In genomic region chr5:87851603-87852002, GRCh38 we compare ENCODE assay signal across 24 cellular contexts.
"Had no signal": no experiment of that assay in that cellular context is flagged by ENCODE, and none has a peak within 500 bp of the region (broad histone marks: within the 10 kb centered on the region; RNA-seq: fewer than 3 reads in every experiment).

No MANE protein-coding gene starts in this region.

- H3K27ac ChIP-seq: Peyer's patch, SJSA1 had no signal

- H3K9ac ChIP-seq: SK-N-SH had no signal

- DNase-seq: Kasumi-1; MG63; MV-4-11; NCI-H1092; NCI-H1105; NCI-H1417 treated with DMSO at 0.1 percent for 48 hours; NCI-H1436 treated with DMSO at 0.1 percent for 48 hours; NCI-H1694 treated with DMSO at 0.1 percent for 48 hours; NCI-H187 treated with DMSO at 0.1 percent for 48 hours; NCI-H2029; NCI-H2171; NCI-H226; NCI-H446 treated with DMSO at 0.1 percent for 48 hours; NCI-H510A; NCI-H774; NK-92 treated with Interleukin-12 subunit alpha and Interleukin-12 subunit beta, amount 100 ng/mL, for 24 hours; OCI-M1; Peyer's patch; Right ventricle myocardium superior; SHP77 treated with DMSO at 0.1 percent for 48 hours; SK-N-SH; SW 1271; T-helper 1 cell had no signal

- H3K4me3 ChIP-seq: MG63, Peyer's patch, SJSA1 had no signal

- H3K4me1 ChIP-seq: Peyer's patch, SJSA1 had no signal

- H3K36me3 ChIP-seq: MG63, Peyer's patch, SJSA1 had no signal

- H3K9me3 ChIP-seq: MG63, Peyer's patch, SJSA1, SK-N-SH had no signal

- H3K27me3 ChIP-seq: MG63, Peyer's patch, SJSA1 had no signal

- H3K4me2 ChIP-seq: SK-N-SH had no signal
